8 cellular contexts compared by ENCODE assay signal in genomic region chr2:65057391-65058052, GRCh38. TPM values are rescaled to one million over a fixed set of nuclear protein-coding genes. Genes with fewer than 3 reads are reported as not detected.
DNase-seq lines count a peak whose midpoint lies in the region; ATAC-seq and TF ChIP-seq lines count a peak whose summit lies in the region.

No MANE protein-coding gene starts in this region.

- CTCF ChIA-PET in naive thymus-derived CD4-positive, alpha-beta T cell (lab: Charles Lee): interaction anchor here (1.5 to 2.0 kb wide), 2 partner anchors 15 to 139 kb away, joined by 8 read pairs; no protein-coding TSS in a partner anchor

- POLR2A ChIA-PET in naive thymus-derived CD4-positive, alpha-beta T cell (lab: Charles Lee): interaction anchor here (0.6 to 5.6 kb wide), 7 partner anchors 7 to 535 kb away, joined by 3 to 51 read pairs (median 8); partner anchors contain the start of genes ACTR2 and RAB1A

- H3K9me3 ChIP-seq in KOPT-K1 (ENCODE audit: insufficient read depth, low read length, poor library complexity, severe bottlenecking): no peaks in the 10 kb centered on the region
- H3K9me3 ChIP-seq in naive thymus-derived CD4-positive, alpha-beta T cell (ENCODE audit: control insufficient read depth in 2 of 3, low read length in 3 of 3): no peaks in the 10 kb centered on the region
- no peaks in the 10 kb centered on the region for H3K9me3 ChIP-seq in vagina

- H3K36me3 Mint-ChIP-seq in naive thymus-derived CD4-positive, alpha-beta T cell: peaks cover 0 to 1% (median 0%) of the 10 kb centered on the region in 5 donors

- peaks cover 41 to 82% (median 66%) of the 10 kb centered on the region in 7 donors for H3K4me1 Mint-ChIP-seq in naive thymus-derived CD4-positive, alpha-beta T cell

- no peaks in the 10 kb centered on the region for H3K27me3 Mint-ChIP-seq in naive thymus-derived CD4-positive, alpha-beta T cell

- H3K4me3 Mint-ChIP-seq in naive thymus-derived CD4-positive, alpha-beta T cell: peak overlapping the region; percentile 79 to 97 (median 90)

- peak overlapping the region; percentile 80 to 97 (median 90) for H3K27ac Mint-ChIP-seq in naive thymus-derived CD4-positive, alpha-beta T cell

- intact Hi-C loops in naive thymus-derived CD4-positive, alpha-beta T cell (cut with micrococcal nuclease): loop anchor here (1.0 to 10.0 kb wide), 9 partner anchors 10 to 1215 kb away; partner anchors contain the start of genes SERTAD2 (in 1 of the 2), SPRED2 (in 1 of the 2) and UGP2 (in 1 of the 2)
- intact Hi-C loops in vagina (cut with DNase I): loop anchor here (5.0 to 10.0 kb wide), 2 partner anchors 75 to 377 kb away; partner anchors contain the start of genes RAB1A and SPRED2

- peaks cover 0 to 1% (median 0%) of the 10 kb centered on the region in 11 donors for H3K9me3 Mint-ChIP-seq in naive thymus-derived CD4-positive, alpha-beta T cell

- peak; percentile 61 for DNase-seq in activated gamma-delta T cell treated with Interleukin-2 at 50 U/mL for 16 hours
- no peak for DNase-seq in activated gamma-delta T cell (lab: John Stamatoyannopoulos, UW)
- peak; percentile 59 for DNase-seq in T-helper 22 cell (ENCODE audit: low read depth)
- DNase-seq in dermis microvascular lymphatic vessel endothelial cell (ENCODE audit: low read depth in 2 of 2): peak; percentile 74 to 94
- peak in 8 of 9 donors; percentile 55 to 92 (median 88) for DNase-seq in naive thymus-derived CD4-positive, alpha-beta T cell
- no peak for DNase-seq in vagina (ENCODE audit: extremely low spot score in 2 of 2)

- no peaks in the 10 kb centered on the region for H3K36me3 ChIP-seq in KOPT-K1 (ENCODE audit: insufficient read depth, low read length)
- H3K36me3 ChIP-seq in naive thymus-derived CD4-positive, alpha-beta T cell (ENCODE audit: control insufficient read depth in 2 of 3, insufficient read depth in 3 of 3, low read length in 3 of 3): no peaks in the 10 kb centered on the region
- H3K36me3 ChIP-seq in vagina: no peaks in the 10 kb centered on the region

- H3K27ac ChIP-seq in KOPT-K1 (ENCODE audit: low read depth, low read length, poor library complexity, severe bottlenecking) (peak overlapping the region; percentile 51), vagina (peak overlapping the region; percentile 94)
- peak overlapping the region; percentile 76 for H3K27ac ChIP-seq in naive thymus-derived CD4-positive, alpha-beta T cell (ENCODE audit: low read depth, low read length)

- H3K4me3 ChIP-seq in naive thymus-derived CD4-positive, alpha-beta T cell (ENCODE audit: low read length): peak overlapping the region; percentile 54
- H3K4me3 ChIP-seq in vagina: peak overlapping the region; percentile 65 to 82

- no peaks in the 10 kb centered on the region for H3K27me3 ChIP-seq in naive thymus-derived CD4-positive, alpha-beta T cell (ENCODE audit: control insufficient read depth in 2 of 2, insufficient read depth in 2 of 2, low read length in 2 of 2)
- H3K27me3 ChIP-seq in vagina: no peaks in the 10 kb centered on the region

- TF ChIP-seq CTCF in vagina (IDR thresholded peaks at IDR 0.05): no peak

- no peak for TF ChIP-seq POLR2A in vagina (IDR thresholded peaks at IDR 0.05)

- ATAC-seq in naive thymus-derived CD4-positive, alpha-beta T cell: peak; percentile 63
- ATAC-seq in HG03571 (IDR thresholded peaks at IDR 0.05; ENCODE audit: unreplicated experiment): no peak

- H3K4me1 ChIP-seq in naive thymus-derived CD4-positive, alpha-beta T cell (ENCODE audit: control insufficient read depth in 2 of 2, insufficient read depth in 2 of 2, low read length in 2 of 2): peaks cover 10 to 42% of the 10 kb centered on the region in 2 donors
- peaks cover 64% of the 10 kb centered on the region for H3K4me1 ChIP-seq in vagina

RNA-seq across cellular contexts. Expression of gene CEP68, which starts 1.3 kb away (rescaled TPM):
- total RNA-seq in dermis microvascular lymphatic vessel endothelial cell: 37.2 and 45.6 TPM in 2 replicates
- 10 to 100 TPM in 4 of 5 experiments, 1 to 10 TPM in 1; 8.5 to 52.0 (median 20.8) TPM for total RNA-seq in naive thymus-derived CD4-positive, alpha-beta T cell
- 10 to 100 TPM; 25.6 to 36.0 TPM for polyA plus RNA-seq in naive thymus-derived CD4-positive, alpha-beta T cell
- total RNA-seq in vagina: 25.0 TPM

Comparison
In these comparisons a context has a peak if more than half of its experiments do, and no peak if none do; other contexts are left out.
1. DNase-seq: peak in activated gamma-delta T cell treated with Interleukin-2 at 50 U/mL for 16 hours (single experiment), T-helper 22 cell (single experiment), dermis microvascular lymphatic vessel endothelial cell (2 of 2) and naive thymus-derived CD4-positive, alpha-beta T cell (8 of 9); none in activated gamma-delta T cell (single experiment) and vagina (0 of 2).
2. Peak in every context shown above with its lines, with median percentiles within 50 percentile points of each other: H3K27ac ChIP-seq.